8 cellular contexts compared by ENCODE assay signal in the genomic region with DNA sequence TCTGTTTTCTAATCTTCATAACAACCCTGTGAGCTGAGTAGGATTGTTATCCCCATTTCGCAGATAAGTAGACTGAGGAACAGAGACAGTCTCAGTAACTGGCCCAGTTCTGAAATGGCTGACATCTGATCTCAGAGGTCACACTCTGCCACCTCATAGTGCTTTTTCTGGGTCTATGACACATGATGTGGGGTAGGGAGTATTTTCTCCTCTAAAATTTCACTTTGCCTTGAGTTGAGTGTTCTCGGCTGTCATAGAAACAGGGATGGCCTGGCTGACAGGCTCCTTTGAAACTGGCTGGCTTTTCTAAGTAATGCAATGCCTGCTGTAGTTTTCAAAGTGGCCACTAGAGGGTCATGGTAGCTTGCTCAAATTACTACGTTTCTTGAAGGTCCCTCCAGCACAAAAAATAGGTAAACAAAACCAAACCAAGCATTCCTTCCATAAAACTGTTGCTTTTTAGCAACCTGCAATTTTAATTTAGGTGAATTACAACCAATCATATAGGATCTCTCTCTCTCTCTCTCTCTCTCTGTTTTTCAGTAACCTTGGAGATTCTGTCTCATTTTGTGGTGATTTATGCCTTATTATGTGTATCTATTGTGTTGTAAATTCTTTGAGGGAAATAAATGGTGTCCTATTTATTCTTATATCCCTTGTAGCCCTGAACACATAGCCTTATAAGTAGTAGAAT.
DNase-seq lines count a peak whose midpoint lies in the region; ATAC-seq and TF ChIP-seq lines count a peak whose summit lies in the region.

No MANE protein-coding gene starts in this region.

- POLR2A ChIA-PET in AG04450 (lab: Yijun Ruan, JAX): no interaction called here

- H3K4me1 ChIP-seq in lung (ENCODE audit: control insufficient read depth in 2 of 2, insufficient read depth in 2 of 2, low read length in 2 of 2): peaks cover 0 to 12% of the 10 kb centered on the region in 2 donors

- H3K4me1 Mint-ChIP-seq in activated CD4-positive, alpha-beta T cell treated with anti-CD3 and anti-CD28 coated beads, Interleukin-2, amount 10 ng/mL, durations not matched to agents 24 days and 14 days: peaks cover 4% of the 10 kb centered on the region

- no peaks in the 10 kb centered on the region for H3K9me3 ChIP-seq in AG04450 (ENCODE audit: control insufficient read depth, insufficient read depth, low read length)
- H3K9me3 ChIP-seq in lung (ENCODE audit: control insufficient read depth in 2 of 2, insufficient read depth in 1 of 2, low read length in 1 of 2): no peaks in the 10 kb centered on the region

- WGBS in lung, 2 donors: 34 to 38% methylated on average over 3 of the region's 3 CpGs

- no peaks in the 10 kb centered on the region for H3K27me3 Mint-ChIP-seq in activated CD4-positive, alpha-beta T cell treated with anti-CD3 and anti-CD28 coated beads, Interleukin-2, amount 10 ng/mL, durations not matched to agents 24 days and 14 days

- peaks cover 0 to 1% of the 10 kb centered on the region in 2 donors for H3K36me3 ChIP-seq in lung (ENCODE audit: control insufficient read depth in 2 of 2, insufficient read depth in 2 of 2, low read length in 2 of 2)

- no peak overlapping the region for H3K27ac Mint-ChIP-seq in activated CD4-positive, alpha-beta T cell treated with anti-CD3 and anti-CD28 coated beads, Interleukin-2, amount 10 ng/mL, durations not matched to agents 24 days and 14 days

- DNase-seq in AG04450 (ENCODE audit: low read depth, low spot score) (peak; percentile 37), NCI-H345 treated with DMSO at 0.1 percent for 48 hours (lab: John Stamatoyannopoulos, UW; ENCODE audit: unreplicated experiment) (peak; percentile 47), dermis blood vessel endothelial cell (peak; percentile 88), lung (ENCODE audit: low spot score) (peak; percentile 43)
- peak; percentile 90 for DNase-seq in activated CD4-positive, alpha-beta T cell treated with anti-CD3 and anti-CD28 coated beads, Interleukin-2, amount 10 ng/mL, durations not matched to agents 24 days and 14 days
- DNase-seq in stimulated activated CD8-positive, alpha-beta memory T cell treated with anti-CD3 and anti-CD28 coated beads, Interleukin-2, amount 100 ng/mL, for 1 hour (ENCODE audit: low read depth in 2 of 2): peak; percentile 7 to 25

- no peaks in the 10 kb centered on the region for H3K9me3 Mint-ChIP-seq in activated CD4-positive, alpha-beta T cell treated with anti-CD3 and anti-CD28 coated beads, Interleukin-2, amount 10 ng/mL, durations not matched to agents 24 days and 14 days

- ATAC-seq in GM18517 (IDR thresholded peaks at IDR 0.05; ENCODE audit: unreplicated experiment) (peak; percentile 89), HG03060 (IDR thresholded peaks at IDR 0.05; ENCODE audit: low read depth, unreplicated experiment) (peak; percentile 82), lung (ENCODE audit: insufficient read depth, low FRiP score) (peak; percentile 66)

- intact Hi-C loops in activated CD4-positive, alpha-beta T cell treated with anti-CD3 and anti-CD28 coated beads, Interleukin-2, amount 10 ng/mL, durations not matched to agents 24 days and 14 days (cut with micrococcal nuclease): loop anchor here (1.0 to 2.0 kb wide), 3 partner anchors 23 to 238 kb away; no protein-coding TSS in a partner anchor

- no peak overlapping the region for H3K4me3 Mint-ChIP-seq in activated CD4-positive, alpha-beta T cell treated with anti-CD3 and anti-CD28 coated beads, Interleukin-2, amount 10 ng/mL, durations not matched to agents 24 days and 14 days

- CTCF ChIA-PET in AG04450 (lab: Charles Lee): interaction anchor here (0.7 to 4.7 kb wide), 18 partner anchors 8 to 239 kb away, joined by 3 to 51 read pairs (median 6); no protein-coding TSS in a partner anchor

- TF ChIP-seq CTCF in AG04450 (IDR thresholded peaks at IDR 0.05; ENCODE audit: low read depth, low read length): peak; percentile 98
- peak; percentile 61 for TF ChIP-seq CTCF in lung (IDR thresholded peaks at IDR 0.05; ENCODE audit: control extremely low read depth, extremely low read depth)

- H3K36me3 Mint-ChIP-seq in activated CD4-positive, alpha-beta T cell treated with anti-CD3 and anti-CD28 coated beads, Interleukin-2, amount 10 ng/mL, durations not matched to agents 24 days and 14 days (ENCODE audit: low read depth): no peaks in the 10 kb centered on the region

- H3K4me3 ChIP-seq in AG04450 (ENCODE audit: low read depth, low read length) (no peak overlapping the region), lung (no peak overlapping the region)

- H3K27me3 ChIP-seq in AG04450 (ENCODE audit: control insufficient read depth, insufficient read depth, low read length) (no peaks in the 10 kb centered on the region), lung (ENCODE audit: control insufficient read depth, insufficient read depth) (no peaks in the 10 kb centered on the region)

- no peak overlapping the region for H3K27ac ChIP-seq in AG04450 (ENCODE audit: low read depth, low read length)
- peak overlapping the region in 1 of 2 donors; percentile 9 for H3K27ac ChIP-seq in lung (ENCODE audit: low read depth in 1 of 2, low read length in 1 of 2)

Comparison
In these comparisons a context has a peak if more than half of its experiments do, and no peak if none do; other contexts are left out.
1. DNase-seq: peak in every context shown above with its lines; median percentile 90 in activated CD4-positive, alpha-beta T cell treated with anti-CD3 and anti-CD28 coated beads, Interleukin-2, amount 10 ng/mL, durations not matched to agents 24 days and 14 days; 88 in dermis blood vessel endothelial cell; 47 in NCI-H345 treated with DMSO at 0.1 percent for 48 hours; 43 in lung; 37 in AG04450; 16 in stimulated activated CD8-positive, alpha-beta memory T cell treated with anti-CD3 and anti-CD28 coated beads, Interleukin-2, amount 100 ng/mL, for 1 hour.